In genomic region chr3:3015472-3016089, GRCh38 we compare ENCODE assay signal across 8 cellular contexts.
A peak's percentile ranks its signal among the peaks of the same experiment; 100 is the strongest.
DNase-seq lines count a peak whose midpoint lies in the region; ATAC-seq, FAIRE-seq and TF ChIP-seq lines count a peak whose summit lies in the region.

No MANE protein-coding gene starts in this region.

- peak; percentile 91 for FAIRE-seq in endometrium (lab: Jason Lieb, UNC)

- no peak overlapping the region for H3K27ac Mint-ChIP-seq in osteocyte (ENCODE audit: unreplicated experiment)
- no peak overlapping the region for H3K27ac Mint-ChIP-seq in activated T-helper 1 cell treated with anti-CD3 and anti-CD28 coated beads, Interleukin-12 subunit alpha, Interleukin-12 subunit beta, Interleukin-2, Interleukin-4 antibody, amounts not matched to agents 30 ng/mL and 10 ng/mL and 1 ng/mL, durations not matched to agents 14 hours and 24 hours and 36 hours

- TF ChIP-seq CTCF in osteocyte (IDR thresholded peaks at IDR 0.05) = peak; percentile 66

- peak; percentile 54 for ATAC-seq in HG02981 (IDR thresholded peaks at IDR 0.05; ENCODE audit: unreplicated experiment)

- DNase-seq in DMS153 (lab: John Stamatoyannopoulos, UW) (peak; percentile 22), DMS153 treated with DMSO at 0.1 percent for 48 hours (lab: John Stamatoyannopoulos, UW; ENCODE audit: unreplicated experiment) (no peak), NCI-H524 treated with DMSO at 0.1 percent for 48 hours (lab: John Stamatoyannopoulos, UW) (peak; percentile 7), osteocyte (ENCODE audit: extremely low spot score, unreplicated experiment) (no peak), mesenteric fat pad (ENCODE audit: low spot score) (no peak)
- no peak for DNase-seq in activated T-helper 1 cell treated with anti-CD3 and anti-CD28 coated beads, Interleukin-12 subunit alpha, Interleukin-12 subunit beta, Interleukin-2, Interleukin-4 antibody, amounts not matched to agents 30 ng/mL and 10 ng/mL and 1 ng/mL, durations not matched to agents 14 hours and 24 hours and 36 hours (ENCODE audit: low spot score)

- no peaks in the 10 kb centered on the region for H3K36me3 Mint-ChIP-seq in osteocyte (ENCODE audit: unreplicated experiment)
- no peaks in the 10 kb centered on the region for H3K36me3 Mint-ChIP-seq in activated T-helper 1 cell treated with anti-CD3 and anti-CD28 coated beads, Interleukin-12 subunit alpha, Interleukin-12 subunit beta, Interleukin-2, Interleukin-4 antibody, amounts not matched to agents 30 ng/mL and 10 ng/mL and 1 ng/mL, durations not matched to agents 14 hours and 24 hours and 36 hours (ENCODE audit: low read depth)

- H3K9me3 Mint-ChIP-seq in osteocyte (ENCODE audit: unreplicated experiment) = no peaks in the 10 kb centered on the region
- H3K9me3 Mint-ChIP-seq in activated T-helper 1 cell treated with anti-CD3 and anti-CD28 coated beads, Interleukin-12 subunit alpha, Interleukin-12 subunit beta, Interleukin-2, Interleukin-4 antibody, amounts not matched to agents 30 ng/mL and 10 ng/mL and 1 ng/mL, durations not matched to agents 14 hours and 24 hours and 36 hours = no peaks in the 10 kb centered on the region

- H3K4me3 Mint-ChIP-seq in osteocyte (ENCODE audit: unreplicated experiment) = no peak overlapping the region
- no peak overlapping the region for H3K4me3 Mint-ChIP-seq in activated T-helper 1 cell treated with anti-CD3 and anti-CD28 coated beads, Interleukin-12 subunit alpha, Interleukin-12 subunit beta, Interleukin-2, Interleukin-4 antibody, amounts not matched to agents 30 ng/mL and 10 ng/mL and 1 ng/mL, durations not matched to agents 14 hours and 24 hours and 36 hours

- H3K27me3 Mint-ChIP-seq in osteocyte (ENCODE audit: unreplicated experiment) = no peaks in the 10 kb centered on the region
- peaks cover 8% of the 10 kb centered on the region for H3K27me3 Mint-ChIP-seq in activated T-helper 1 cell treated with anti-CD3 and anti-CD28 coated beads, Interleukin-12 subunit alpha, Interleukin-12 subunit beta, Interleukin-2, Interleukin-4 antibody, amounts not matched to agents 30 ng/mL and 10 ng/mL and 1 ng/mL, durations not matched to agents 14 hours and 24 hours and 36 hours (ENCODE audit: insufficient read depth)

- H3K4me1 Mint-ChIP-seq in osteocyte (ENCODE audit: unreplicated experiment) = no peaks in the 10 kb centered on the region
- no peaks in the 10 kb centered on the region for H3K4me1 Mint-ChIP-seq in activated T-helper 1 cell treated with anti-CD3 and anti-CD28 coated beads, Interleukin-12 subunit alpha, Interleukin-12 subunit beta, Interleukin-2, Interleukin-4 antibody, amounts not matched to agents 30 ng/mL and 10 ng/mL and 1 ng/mL, durations not matched to agents 14 hours and 24 hours and 36 hours (ENCODE audit: low read depth)

- intact Hi-C loops in activated T-helper 1 cell treated with anti-CD3 and anti-CD28 coated beads, Interleukin-12 subunit alpha, Interleukin-12 subunit beta, Interleukin-2, Interleukin-4 antibody, amounts not matched to agents 30 ng/mL and 10 ng/mL and 1 ng/mL, durations not matched to agents 14 hours and 24 hours and 36 hours (cut with micrococcal nuclease) = no loop called here

Comparison
In these comparisons a context has a peak if more than half of its experiments do, and no peak if none do; other contexts are left out.
1. DNase-seq: peak in DMS153 (single experiment) and NCI-H524 treated with DMSO at 0.1 percent for 48 hours (single experiment); none in DMS153 treated with DMSO at 0.1 percent for 48 hours (single experiment), osteocyte (single experiment), activated T-helper 1 cell treated with anti-CD3 and anti-CD28 coated beads, Interleukin-12 subunit alpha, Interleukin-12 subunit beta, Interleukin-2, Interleukin-4 antibody, amounts not matched to agents 30 ng/mL and 10 ng/mL and 1 ng/mL, durations not matched to agents 14 hours and 24 hours and 36 hours (single experiment) and mesenteric fat pad (single experiment).